ENCODE assay signal across 13 cellular contexts in genomic region chr1:44002606-44003157, GRCh38. TPM values are rescaled to one million over a fixed set of nuclear protein-coding genes. Genes with fewer than 3 reads are reported as not detected.
DNase-seq lines count a peak whose midpoint lies in the region; ATAC-seq, FAIRE-seq and TF ChIP-seq lines count a peak whose summit lies in the region.
"Had no signal": no experiment of that assay in that cellular context is flagged by ENCODE, and none has a peak within 500 bp of the region (broad histone marks: within the 10 kb centered on the region; RNA-seq: fewer than 3 reads in every experiment).

No MANE protein-coding gene starts in this region.

- no peak overlapping the region for H3K9ac ChIP-seq in HepG2 (ENCODE audit: insufficient read depth, low read depth, low read length)

- H3K9me3 ChIP-seq in HepG2 (ENCODE audit: low read length) (no peaks in the 10 kb centered on the region), right lobe of liver (no peaks in the 10 kb centered on the region), WERI-Rb-1 (ENCODE audit: severe bottlenecking) (no peaks in the 10 kb centered on the region), ascending aorta (no peaks in the 10 kb centered on the region)
- H3K9me3 ChIP-seq: tibial artery had no signal

- H3K79me2 ChIP-seq in HepG2 (ENCODE audit: insufficient read depth, low read length): no peaks in the 10 kb centered on the region

- H2AFZ ChIP-seq in HepG2 (ENCODE audit: low read length): no peak overlapping the region

- no TSS peak for BruUV-seq in HepG2 (replicated peaks; lab: Mats Ljungman, UMichigan)

- H3K4me1 ChIP-seq in HepG2 (ENCODE audit: insufficient read depth, low read length) (peaks cover 9% of the 10 kb centered on the region), right lobe of liver (no peaks in the 10 kb centered on the region), ascending aorta (peaks cover 3 to 4% of the 10 kb centered on the region in 2 donors)

- no peak for TF ChIP-seq CTCF in HepG2 (CRISPR knock-in tag; IDR thresholded peaks at IDR 0.05)
- TF ChIP-seq CTCF in right lobe of liver (IDR thresholded peaks at IDR 0.05): no peak
- TF ChIP-seq CTCF in WERI-Rb-1 (IDR thresholded peaks at IDR 0.05; ENCODE audit: low read depth, low read length): peak; percentile 42; the same call in 1 of the 2 replicates
- TF ChIP-seq CTCF in ascending aorta (IDR thresholded peaks at IDR 0.05): no peak

- H3K27me3 ChIP-seq in HepG2 (ENCODE audit: control insufficient read depth in 1 of 2, insufficient read depth in 2 of 2, low read length in 2 of 2) (no peaks in the 10 kb centered on the region), right lobe of liver (no peaks in the 10 kb centered on the region), WERI-Rb-1 (ENCODE audit: insufficient read depth, low read depth, severe bottlenecking) (no peaks in the 10 kb centered on the region), ascending aorta (no peaks in the 10 kb centered on the region)
- H3K27me3 ChIP-seq: tibial artery had no signal

- CTCF ChIA-PET in HepG2 (lab: Yijun Ruan, JAX; ENCODE audit: low intra/inter-chr PET ratio, low total read pairs): no interaction called here

- no peak overlapping the region for H3K4me2 ChIP-seq in HepG2 (ENCODE audit: low read depth, low read length)

- H3K4me3 ChIP-seq in HepG2 (replicated peaks in 1 of 3; ENCODE audit: insufficient read depth in 1 of 3, low read depth in 2 of 3, low read length in 3 of 3) (no peak overlapping the region), right lobe of liver (no peak overlapping the region), WERI-Rb-1 (ENCODE audit: low read depth, low read length) (no peak overlapping the region), ascending aorta (no peak overlapping the region)
- H3K4me3 ChIP-seq: tibial artery had no signal

- no peak for TF ChIP-seq RAD21 in HepG2 (CRISPR knock-in tag; IDR thresholded peaks at IDR 0.05)

- POLR2A ChIA-PET in HepG2 (lab: Yijun Ruan, JAX): no interaction called here

- DNase-seq in HepG2 (ENCODE audit: low spot score) (no peak), right lobe of liver (no peak), WERI-Rb-1 (no peak), iPS-NIHi11 (ENCODE audit: low spot score) (peak; percentile 66), AML-193 (lab: John Stamatoyannopoulos, UW) (no peak), DMS53 treated with DMSO at 0.1 percent for 48 hours (lab: John Stamatoyannopoulos, UW; ENCODE audit: unreplicated experiment) (no peak), ascending aorta (ENCODE audit: low spot score in 2 of 2) (no peak)
- DNase-seq: activated naive CD8-positive, alpha-beta T cell treated with anti-CD3 and anti-CD28 coated beads, Interleukin-2, amount 50 U/mL, for 24 hours; NCI-H187 treated with DMSO at 0.1 percent for 48 hours; NCI-H526 treated with DMSO at 0.1 percent for 48 hours; occipital lobe; tibial artery had no signal

- FAIRE-seq in HepG2 (lab: Jason Lieb, UNC): no peak

- H4K20me1 ChIP-seq in HepG2 (ENCODE audit: insufficient read depth, low read length): no peaks in the 10 kb centered on the region

- intact Hi-C loops in HepG2 (cut with micrococcal nuclease; ENCODE audit: unreplicated experiment) (no loop called here), right lobe of liver (cut with DNase I) (loop anchor here (5.0 kb wide), 1 partner anchor 35 kb away; no protein-coding TSS in a partner anchor), ascending aorta (cut with DNase I) (loop anchor here (10.0 kb wide), 1 partner anchor 592 kb away; no protein-coding TSS in a partner anchor)

- TF ChIP-seq POLR2A in HepG2 (IDR thresholded peaks at IDR 0.05; ENCODE audit: insufficient read depth in 1 of 2, low read depth in 2 of 2, low read length in 2 of 2) (no peak), right lobe of liver (IDR thresholded peaks at IDR 0.05) (no peak)

- ATAC-seq in HepG2: peak; percentile 13; the same call in 1 of the 3 replicates
- no peak for ATAC-seq in right lobe of liver
- ATAC-seq in HG03039 (IDR thresholded peaks at IDR 0.05; ENCODE audit: unreplicated experiment): no peak
- ATAC-seq: activated naive CD8-positive, alpha-beta T cell treated with anti-CD3 and anti-CD28 coated beads, Interleukin-2, amount 50 U/mL, for 24 hours had no signal

- TF ChIP-seq EP300 in HepG2 (IDR thresholded peaks at IDR 0.05; ENCODE audit: low read depth in 2 of 2, low read length in 2 of 2) (no peak), HepG2 (CRISPR knock-in tag; IDR thresholded peaks at IDR 0.05; ENCODE audit: borderline replicate concordance) (no peak)

- WGBS in HepG2 (ENCODE audit: low lambda C conversion rate): 89% methylated on average over 5 of the region's 14 CpGs
- WGBS in right lobe of liver (ENCODE audit: insufficient coverage, low coverage, low lambda C conversion rate, missing lambda C conversion rate): 20% methylated on average over 1 of the region's 14 CpGs

- in situ Hi-C loops in HepG2 (cut with HindIII; ENCODE audit: extremely low pct_ligation_motif_present, low pct_unique_long_range_greater_than_20kb): no loop called here

- H3K27ac ChIP-seq in HepG2 (ENCODE audit: extremely low read length, insufficient read depth, low read length) (no peak overlapping the region), right lobe of liver (no peak overlapping the region), WERI-Rb-1 (no peak overlapping the region), ascending aorta (no peak overlapping the region)
- H3K27ac ChIP-seq: tibial artery had no signal

- H3K36me3 ChIP-seq in HepG2 (replicated peaks in 1 of 2; ENCODE audit: control insufficient read depth in 1 of 2, insufficient read depth in 2 of 2, low read length in 2 of 2): peaks cover 6 to 21% of the 10 kb centered on the region in 2 experiments; a peak in 4 of 5 replicates
- H3K36me3 ChIP-seq in right lobe of liver: no peaks in the 10 kb centered on the region
- H3K36me3 ChIP-seq in WERI-Rb-1: no peaks in the 10 kb centered on the region
- H3K36me3 ChIP-seq in ascending aorta: no peaks in the 10 kb centered on the region

RNA-seq across cellular contexts. Expression of gene CCDC24, which starts 11.3 kb away (rescaled TPM):
- total RNA-seq in HepG2 (2016; rRNA removed; fragmentation: Illumina TruSeq; extraction: Trizol) (2.2 and 2.9 TPM in 2 replicates), right lobe of liver (1 to 10 TPM; 2.2 to 8.4 (median 3.5) TPM), ascending aorta (4.8 TPM)
- total RNA-seq in HepG2 (2016; cell fraction: cytosol; rRNA removed; fragmentation: Illumina TruSeq; extraction: Trizol; ENCODE audit: low read depth): 0.79 and 2.4 TPM in 2 replicates
- total RNA-seq in HepG2 (2016; cell fraction: insoluble cytoplasmic fraction; rRNA removed; fragmentation: Illumina TruSeq; extraction: Trizol): 0.95 and 2.5 TPM in 2 replicates
- total RNA-seq in HepG2 (2016; cell fraction: membrane; rRNA removed; fragmentation: Illumina TruSeq; extraction: Trizol): 1.8 and 2.6 TPM in 2 replicates
- 2.8 and 3.1 TPM in 2 replicates for total RNA-seq in HepG2 (2016; cell fraction: nucleus; rRNA removed; fragmentation: Illumina TruSeq; extraction: Trizol)
- 1.4 and 1.8 TPM in 2 replicates for polyA plus RNA-seq in HepG2 (2011; rRNA removed)
- polyA plus RNA-seq in HepG2 (2011; cell fraction: cytosol; rRNA removed): 0.59 and 0.82 TPM in 2 replicates
- polyA plus RNA-seq in HepG2 (2011; cell fraction: nucleus; rRNA removed): 8.4 and 10.6 TPM in 2 replicates
- 2.3 and 3.3 TPM in 2 replicates for polyA plus RNA-seq in HepG2 (2012)
- polyA plus RNA-seq in HepG2 (2016; cell fraction: cytosol; fragmentation: Illumina TruSeq; extraction: Trizol; ENCODE audit: low read depth): 1.3 and 1.8 TPM in 2 replicates
- 2.1 and 2.4 TPM in 2 replicates for polyA plus RNA-seq in HepG2 (2016; cell fraction: insoluble cytoplasmic fraction; fragmentation: Illumina TruSeq; extraction: Trizol; ENCODE audit: low read depth)
- polyA plus RNA-seq in HepG2 (2016; cell fraction: membrane; fragmentation: Illumina TruSeq; extraction: Trizol; ENCODE audit: low read depth): 1.7 and 2.2 TPM in 2 replicates
- 4.7 and 6.9 TPM in 2 replicates for polyA plus RNA-seq in HepG2 (2016; cell fraction: nucleus; fragmentation: Illumina TruSeq; extraction: Trizol; ENCODE audit: insufficient read depth, low read depth)
- polyA minus RNA-seq in HepG2 (2011; rRNA and poly(A)+ RNA removed; ENCODE audit: low replicate concordance): 1.1 and 1.6 TPM in 2 replicates
- polyA minus RNA-seq in HepG2 (2011; cell fraction: cytosol; rRNA and poly(A)+ RNA removed): not detected in 2 replicates
- polyA minus RNA-seq in HepG2 (2011; cell fraction: nucleus; rRNA and poly(A)+ RNA removed): 1.2 and 1.9 TPM in 2 replicates

RNA-seq across cellular contexts. Expression of gene B4GALT2, which starts 23.7 kb away (rescaled TPM):
- total RNA-seq in HepG2 (2016; rRNA removed; fragmentation: Illumina TruSeq; extraction: Trizol) (56.5 and 78.0 TPM in 2 replicates), right lobe of liver (10 to 100 TPM; 13.4 to 49.5 (median 18.5) TPM), ascending aorta (93.2 TPM)
- 81.0 and 86.5 TPM in 2 replicates for total RNA-seq in HepG2 (2016; cell fraction: cytosol; rRNA removed; fragmentation: Illumina TruSeq; extraction: Trizol; ENCODE audit: low read depth)
- total RNA-seq in HepG2 (2016; cell fraction: insoluble cytoplasmic fraction; rRNA removed; fragmentation: Illumina TruSeq; extraction: Trizol): 57.1 and 86.7 TPM in 2 replicates
- total RNA-seq in HepG2 (2016; cell fraction: membrane; rRNA removed; fragmentation: Illumina TruSeq; extraction: Trizol): 144 and 151 TPM in 2 replicates
- total RNA-seq in HepG2 (2016; cell fraction: nucleus; rRNA removed; fragmentation: Illumina TruSeq; extraction: Trizol): 42.0 and 49.7 TPM in 2 replicates
- polyA plus RNA-seq in HepG2 (2011; rRNA removed): 41.9 and 57.0 TPM in 2 replicates
- 39.2 and 66.4 TPM in 2 replicates for polyA plus RNA-seq in HepG2 (2011; cell fraction: cytosol; rRNA removed)
- polyA plus RNA-seq in HepG2 (2011; cell fraction: nucleus; rRNA removed): 53.0 and 54.3 TPM in 2 replicates
- polyA plus RNA-seq in HepG2 (2012): 40.1 and 41.5 TPM in 2 replicates
- 96.5 and 101 TPM in 2 replicates for polyA plus RNA-seq in HepG2 (2016; cell fraction: cytosol; fragmentation: Illumina TruSeq; extraction: Trizol; ENCODE audit: low read depth)
- polyA plus RNA-seq in HepG2 (2016; cell fraction: insoluble cytoplasmic fraction; fragmentation: Illumina TruSeq; extraction: Trizol; ENCODE audit: low read depth): 67.6 and 73.0 TPM in 2 replicates
- 132 and 145 TPM in 2 replicates for polyA plus RNA-seq in HepG2 (2016; cell fraction: membrane; fragmentation: Illumina TruSeq; extraction: Trizol; ENCODE audit: low read depth)
- 86.0 and 90.4 TPM in 2 replicates for polyA plus RNA-seq in HepG2 (2016; cell fraction: nucleus; fragmentation: Illumina TruSeq; extraction: Trizol; ENCODE audit: insufficient read depth, low read depth)
- 52.0 and 94.8 TPM in 2 replicates for polyA minus RNA-seq in HepG2 (2011; rRNA and poly(A)+ RNA removed; ENCODE audit: low replicate concordance)
- 24.3 and 27.3 TPM in 2 replicates for polyA minus RNA-seq in HepG2 (2011; cell fraction: cytosol; rRNA and poly(A)+ RNA removed)
- 13.7 and 15.8 TPM in 2 replicates for polyA minus RNA-seq in HepG2 (2011; cell fraction: nucleus; rRNA and poly(A)+ RNA removed)

RNA-seq across cellular contexts. Expression of gene ATP6V0B, which starts 27.9 kb away (rescaled TPM):
- total RNA-seq in HepG2 (2016; rRNA removed; fragmentation: Illumina TruSeq; extraction: Trizol): 76.4 and 161 TPM in 2 replicates
- 117 and 155 TPM in 2 replicates for total RNA-seq in HepG2 (2016; cell fraction: cytosol; rRNA removed; fragmentation: Illumina TruSeq; extraction: Trizol; ENCODE audit: low read depth)
- 83.5 and 169 TPM in 2 replicates for total RNA-seq in HepG2 (2016; cell fraction: insoluble cytoplasmic fraction; rRNA removed; fragmentation: Illumina TruSeq; extraction: Trizol)
- total RNA-seq in HepG2 (2016; cell fraction: membrane; rRNA removed; fragmentation: Illumina TruSeq; extraction: Trizol): 125 and 145 TPM in 2 replicates
- total RNA-seq in HepG2 (2016; cell fraction: nucleus; rRNA removed; fragmentation: Illumina TruSeq; extraction: Trizol): 134 and 145 TPM in 2 replicates
- polyA plus RNA-seq in HepG2 (2011; rRNA removed): 157 and 169 TPM in 2 replicates
- polyA plus RNA-seq in HepG2 (2011; cell fraction: cytosol; rRNA removed): 171 and 212 TPM in 2 replicates
- 191 and 208 TPM in 2 replicates for polyA plus RNA-seq in HepG2 (2011; cell fraction: nucleus; rRNA removed)
- polyA plus RNA-seq in HepG2 (2012): 45.1 and 96.9 TPM in 2 replicates
- 104 and 146 TPM in 2 replicates for polyA plus RNA-seq in HepG2 (2016; cell fraction: cytosol; fragmentation: Illumina TruSeq; extraction: Trizol; ENCODE audit: low read depth)
- 64.0 and 66.5 TPM in 2 replicates for polyA plus RNA-seq in HepG2 (2016; cell fraction: insoluble cytoplasmic fraction; fragmentation: Illumina TruSeq; extraction: Trizol; ENCODE audit: low read depth)
- polyA plus RNA-seq in HepG2 (2016; cell fraction: membrane; fragmentation: Illumina TruSeq; extraction: Trizol; ENCODE audit: low read depth): 95.1 and 113 TPM in 2 replicates
- polyA plus RNA-seq in HepG2 (2016; cell fraction: nucleus; fragmentation: Illumina TruSeq; extraction: Trizol; ENCODE audit: insufficient read depth, low read depth): 218 and 233 TPM in 2 replicates
- polyA minus RNA-seq in HepG2 (2011; rRNA and poly(A)+ RNA removed; ENCODE audit: low replicate concordance): 161 and 288 TPM in 2 replicates
- 33.1 and 37.3 TPM in 2 replicates for polyA minus RNA-seq in HepG2 (2011; cell fraction: cytosol; rRNA and poly(A)+ RNA removed)
- polyA minus RNA-seq in HepG2 (2011; cell fraction: nucleus; rRNA and poly(A)+ RNA removed): 51.0 and 60.8 TPM in 2 replicates
- 100 to 1,000 TPM in 2 of 6 experiments, 10 to 100 TPM in 4; 64.4 to 142 (median 76.9) TPM for total RNA-seq in right lobe of liver
- total RNA-seq in ascending aorta: 115 TPM

RNA-seq across cellular contexts. Expression of gene SLC6A9, which starts 28.6 kb away (rescaled TPM):
- 4.8 and 8.5 TPM in 2 replicates for total RNA-seq in HepG2 (2016; rRNA removed; fragmentation: Illumina TruSeq; extraction: Trizol)
- 1.5 and 2.2 TPM in 2 replicates for total RNA-seq in HepG2 (2016; cell fraction: cytosol; rRNA removed; fragmentation: Illumina TruSeq; extraction: Trizol; ENCODE audit: low read depth)
- 3.6 and 8.3 TPM in 2 replicates for total RNA-seq in HepG2 (2016; cell fraction: insoluble cytoplasmic fraction; rRNA removed; fragmentation: Illumina TruSeq; extraction: Trizol)
- 5.1 and 6.1 TPM in 2 replicates for total RNA-seq in HepG2 (2016; cell fraction: membrane; rRNA removed; fragmentation: Illumina TruSeq; extraction: Trizol)
- 11.0 and 14.1 TPM in 2 replicates for total RNA-seq in HepG2 (2016; cell fraction: nucleus; rRNA removed; fragmentation: Illumina TruSeq; extraction: Trizol)
- polyA plus RNA-seq in HepG2 (2011; rRNA removed): 9.9 and 16.1 TPM in 2 replicates
- 7.9 and 8.4 TPM in 2 replicates for polyA plus RNA-seq in HepG2 (2011; cell fraction: cytosol; rRNA removed)
- polyA plus RNA-seq in HepG2 (2011; cell fraction: nucleus; rRNA removed): 33.5 and 37.5 TPM in 2 replicates
- 11.7 and 19.4 TPM in 2 replicates for polyA plus RNA-seq in HepG2 (2012)
- 2.5 TPM in 2 replicates for polyA plus RNA-seq in HepG2 (2016; cell fraction: cytosol; fragmentation: Illumina TruSeq; extraction: Trizol; ENCODE audit: low read depth)
- polyA plus RNA-seq in HepG2 (2016; cell fraction: insoluble cytoplasmic fraction; fragmentation: Illumina TruSeq; extraction: Trizol; ENCODE audit: low read depth): 5.1 and 6.9 TPM in 2 replicates
- polyA plus RNA-seq in HepG2 (2016; cell fraction: membrane; fragmentation: Illumina TruSeq; extraction: Trizol; ENCODE audit: low read depth): 5.7 and 5.9 TPM in 2 replicates
- polyA plus RNA-seq in HepG2 (2016; cell fraction: nucleus; fragmentation: Illumina TruSeq; extraction: Trizol; ENCODE audit: insufficient read depth, low read depth): 20.8 and 22.7 TPM in 2 replicates
- 32.9 and 95.0 TPM in 2 replicates for polyA minus RNA-seq in HepG2 (2011; rRNA and poly(A)+ RNA removed; ENCODE audit: low replicate concordance)
- polyA minus RNA-seq in HepG2 (2011; cell fraction: cytosol; rRNA and poly(A)+ RNA removed): 7.2 and 7.7 TPM in 2 replicates
- 11.1 and 11.3 TPM in 2 replicates for polyA minus RNA-seq in HepG2 (2011; cell fraction: nucleus; rRNA and poly(A)+ RNA removed)
- total RNA-seq in right lobe of liver: 1 to 10 TPM in 4 of 6 experiments, under 1 TPM in 2; 0.78 to 2.2 (median 1.9) TPM
- total RNA-seq in ascending aorta: 4.7 TPM

RNA-seq across cellular contexts. Expression of gene DPH2, which starts 32.9 kb away (rescaled TPM):
- total RNA-seq in HepG2 (2016; rRNA removed; fragmentation: Illumina TruSeq; extraction: Trizol) (38.3 and 40.5 TPM in 2 replicates), right lobe of liver (10 to 100 TPM in 5 of 6 experiments, 1 to 10 TPM in 1; 8.9 to 27.5 (median 12.0) TPM), ascending aorta (69.3 TPM)
- 15.2 TPM in 2 replicates for total RNA-seq in HepG2 (2016; cell fraction: cytosol; rRNA removed; fragmentation: Illumina TruSeq; extraction: Trizol; ENCODE audit: low read depth)
- total RNA-seq in HepG2 (2016; cell fraction: insoluble cytoplasmic fraction; rRNA removed; fragmentation: Illumina TruSeq; extraction: Trizol): 33.0 and 37.1 TPM in 2 replicates
- 43.0 and 46.2 TPM in 2 replicates for total RNA-seq in HepG2 (2016; cell fraction: membrane; rRNA removed; fragmentation: Illumina TruSeq; extraction: Trizol)
- total RNA-seq in HepG2 (2016; cell fraction: nucleus; rRNA removed; fragmentation: Illumina TruSeq; extraction: Trizol): 21.9 and 28.3 TPM in 2 replicates
- polyA plus RNA-seq in HepG2 (2011; rRNA removed): 32.2 and 39.3 TPM in 2 replicates
- 29.8 and 30.1 TPM in 2 replicates for polyA plus RNA-seq in HepG2 (2011; cell fraction: cytosol; rRNA removed)
- polyA plus RNA-seq in HepG2 (2011; cell fraction: nucleus; rRNA removed): 143 and 148 TPM in 2 replicates
- 16.3 and 20.7 TPM in 2 replicates for polyA plus RNA-seq in HepG2 (2012)
- polyA plus RNA-seq in HepG2 (2016; cell fraction: cytosol; fragmentation: Illumina TruSeq; extraction: Trizol; ENCODE audit: low read depth): 16.6 and 18.7 TPM in 2 replicates
- 33.1 and 38.5 TPM in 2 replicates for polyA plus RNA-seq in HepG2 (2016; cell fraction: insoluble cytoplasmic fraction; fragmentation: Illumina TruSeq; extraction: Trizol; ENCODE audit: low read depth)
- 41.7 and 43.1 TPM in 2 replicates for polyA plus RNA-seq in HepG2 (2016; cell fraction: membrane; fragmentation: Illumina TruSeq; extraction: Trizol; ENCODE audit: low read depth)
- 50.3 and 52.5 TPM in 2 replicates for polyA plus RNA-seq in HepG2 (2016; cell fraction: nucleus; fragmentation: Illumina TruSeq; extraction: Trizol; ENCODE audit: insufficient read depth, low read depth)
- polyA minus RNA-seq in HepG2 (2011; rRNA and poly(A)+ RNA removed; ENCODE audit: low replicate concordance): 71.2 and 144 TPM in 2 replicates
- polyA minus RNA-seq in HepG2 (2011; cell fraction: cytosol; rRNA and poly(A)+ RNA removed): 10.3 and 13.5 TPM in 2 replicates
- polyA minus RNA-seq in HepG2 (2011; cell fraction: nucleus; rRNA and poly(A)+ RNA removed): 36.7 and 43.0 TPM in 2 replicates
